In the genomic region with DNA sequence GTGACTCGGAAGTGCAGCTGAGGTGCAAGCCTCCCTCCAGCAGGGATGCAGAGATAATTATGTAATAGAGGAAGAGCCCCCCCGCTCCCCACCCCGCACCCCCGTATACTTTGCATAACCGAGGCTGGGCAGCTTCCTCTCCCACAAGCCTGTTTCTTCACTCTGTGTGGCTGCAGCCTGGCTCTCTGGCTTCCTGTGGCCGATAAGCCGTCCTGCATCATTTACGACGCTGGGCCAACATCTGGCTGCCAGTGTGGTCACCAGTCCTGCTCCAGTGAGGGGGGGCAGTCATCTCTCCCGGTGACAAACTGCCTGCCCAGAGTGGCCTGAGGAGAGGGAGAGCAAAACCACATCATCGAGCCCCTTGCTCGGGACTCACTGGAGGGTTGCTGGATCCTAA, we compare ENCODE assay signal across 9 cellular contexts. TPM values are rescaled to one million over a fixed set of nuclear protein-coding genes. Genes with fewer than 3 reads are reported as not detected.
DNase-seq lines count a peak whose midpoint lies in the region; ATAC-seq lines count a peak whose summit lies in the region.
"Had no signal": no experiment of that assay in that cellular context is flagged by ENCODE, and none has a peak within 500 bp of the region (broad histone marks: within the 10 kb centered on the region; RNA-seq: fewer than 3 reads in every experiment).

No MANE protein-coding gene starts in this region.

- intact Hi-C loops in Right ventricle myocardium inferior (cut with DNase I) = no loop called here

- H3K27me3 ChIP-seq in stomach smooth muscle (ENCODE audit: control insufficient read depth in 1 of 2, insufficient read depth in 2 of 2, low read length in 2 of 2) = no peaks in the 10 kb centered on the region

- H3K9me3 ChIP-seq in stomach smooth muscle (ENCODE audit: control insufficient read depth in 2 of 2, low read length in 2 of 2) = peaks cover 8 to 10% of the 10 kb centered on the region in 2 donors

- no peak overlapping the region for H3K4me3 ChIP-seq in stomach smooth muscle (ENCODE audit: low read length in 2 of 2)

- ATAC-seq in GM18858 (IDR thresholded peaks at IDR 0.05; ENCODE audit: unreplicated experiment) = peak; percentile 82
- ATAC-seq in HG02678 (IDR thresholded peaks at IDR 0.05; ENCODE audit: unreplicated experiment) = peak; percentile 83
- ATAC-seq in Right ventricle myocardium inferior = peak; percentile 60

- H3K9ac ChIP-seq in stomach smooth muscle (ENCODE audit: low read length in 2 of 2) = no peak overlapping the region

- H3K4me1 ChIP-seq in stomach smooth muscle (ENCODE audit: control insufficient read depth, insufficient read depth, low read length) = peaks cover 41% of the 10 kb centered on the region

- DNase-seq in NOMO-1 (lab: John Stamatoyannopoulos, UW; ENCODE audit: unreplicated experiment in 2 of 2) = peak; percentile 92 to 94
- DNase-seq in Right ventricle myocardium inferior (ENCODE audit: missing footprints) = peak; percentile 86
- no peak for DNase-seq in NCI-H1694 treated with DMSO at 0.1 percent for 48 hours (lab: John Stamatoyannopoulos, UW)
- no peak for DNase-seq in NCI-H1092 treated with DMSO at 0.1 percent for 48 hours (lab: John Stamatoyannopoulos, UW)
- DNase-seq in NCI-H187 (lab: John Stamatoyannopoulos, UW) = no peak

- H3K36me3 ChIP-seq in stomach smooth muscle (ENCODE audit: control insufficient read depth in 2 of 2, insufficient read depth in 2 of 2, low read length in 2 of 2) = no peaks in the 10 kb centered on the region

- H3K27ac ChIP-seq in stomach smooth muscle (ENCODE audit: low read length) = peak overlapping the region; percentile 55
- H3K27ac ChIP-seq: epithelial cell of prostate had no signal

RNA-seq across cellular contexts. Expression of a gene that starts 59.2 kb away (rescaled TPM):
- total RNA-seq in Right ventricle myocardium inferior = 89.6 TPM

Comparison
In these comparisons a context has a peak if more than half of its experiments do, and no peak if none do; other contexts are left out.
1. DNase-seq: peak in NOMO-1 (2 of 2) and Right ventricle myocardium inferior (single experiment); none in NCI-H1694 treated with DMSO at 0.1 percent for 48 hours (single experiment), NCI-H1092 treated with DMSO at 0.1 percent for 48 hours (single experiment) and NCI-H187 (0 of 2).
2. Peak in every context shown above with its lines, with median percentiles within 50 percentile points of each other: ATAC-seq.